In the genomic region with DNA sequence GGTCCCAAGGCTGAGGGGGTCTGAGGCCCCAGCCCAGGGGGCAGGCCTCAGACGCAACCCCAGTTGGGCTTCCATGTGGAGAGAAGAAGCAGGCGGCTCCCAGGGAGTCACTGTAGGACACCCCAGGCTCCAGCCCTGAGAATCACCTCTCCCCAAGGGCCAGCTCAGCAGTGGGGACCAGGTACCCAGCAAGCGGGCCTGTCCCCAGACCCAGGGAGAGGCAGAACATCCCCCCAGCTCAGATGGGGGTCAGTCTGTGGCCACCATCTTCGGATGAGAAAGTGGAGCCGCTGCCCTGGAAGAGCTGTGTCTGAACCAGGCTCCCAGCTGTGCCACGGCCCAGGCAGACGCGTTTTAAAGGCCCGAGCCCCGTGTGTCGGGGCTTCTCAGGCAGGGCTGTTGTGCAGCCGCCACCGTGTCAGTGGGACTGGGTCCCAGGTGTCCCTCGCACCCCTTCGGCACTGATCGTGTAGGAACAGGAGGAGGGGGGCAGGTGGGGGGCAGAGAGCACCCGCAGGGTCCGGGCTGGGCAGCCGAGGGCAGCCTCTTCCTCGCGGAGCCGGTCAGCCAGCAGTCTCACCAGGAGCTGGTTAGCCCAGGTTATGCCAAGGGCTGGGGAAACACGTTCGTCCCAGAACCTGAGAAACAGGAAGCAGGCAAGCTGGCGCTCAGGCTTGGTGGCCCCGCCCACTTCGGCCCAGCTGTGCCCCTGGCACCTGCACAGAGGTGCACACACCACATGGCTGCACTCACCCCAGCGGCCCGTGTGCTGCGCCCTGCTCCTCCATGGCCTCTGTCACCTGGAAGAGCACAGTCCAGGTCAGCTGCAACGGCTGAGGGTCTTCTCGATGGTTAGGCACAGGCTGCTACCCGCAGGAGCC, we compare ENCODE assay signal across 9 cellular contexts. TPM values are rescaled to one million over a fixed set of nuclear protein-coding genes. Genes with fewer than 3 reads are reported as not detected.
DNase-seq lines count a peak whose midpoint lies in the region; ATAC-seq and TF ChIP-seq lines count a peak whose summit lies in the region.
"Had no signal": no experiment of that assay in that cellular context is flagged by ENCODE, and none has a peak within 500 bp of the region (broad histone marks: within the 10 kb centered on the region; RNA-seq: fewer than 3 reads in every experiment).

No MANE protein-coding gene starts in this region.

- no peak for TF ChIP-seq CTCF in RWPE2 (IDR thresholded peaks at IDR 0.05; ENCODE audit: poor library complexity, severe bottlenecking)

- no peaks in the 10 kb centered on the region for H3K27me3 ChIP-seq in RWPE2 (ENCODE audit: insufficient read depth, poor library complexity, severe bottlenecking)
- H3K27me3 ChIP-seq in right cardiac atrium (ENCODE audit: control insufficient read depth, insufficient read depth): no peaks in the 10 kb centered on the region

- ATAC-seq in RWPE2 (ENCODE audit: low read depth): peak; percentile 36
- no peak for ATAC-seq in right cardiac atrium

- intact Hi-C loops in right cardiac atrium (cut with DNase I): loop anchor here in 1 of 4 donors (10.0 kb wide), 1 partner anchor 124 kb away; no protein-coding TSS in a partner anchor

- H3K27ac ChIP-seq in RWPE2 (ENCODE audit: poor library complexity, severe bottlenecking): peak overlapping the region; percentile 10
- H3K27ac ChIP-seq in right cardiac atrium (ENCODE audit: low read length): no peak overlapping the region
- peak overlapping the region; percentile 50 for H3K27ac ChIP-seq in substantia nigra (ENCODE audit: low read depth, low read length, poor library complexity, severe bottlenecking)

- H3K36me3 ChIP-seq in RWPE2 (ENCODE audit: low read depth): peaks cover 84% of the 10 kb centered on the region

- no peak overlapping the region for H3K4me3 ChIP-seq in RWPE2 (ENCODE audit: severe bottlenecking)
- no peak overlapping the region for H3K4me3 ChIP-seq in right cardiac atrium (ENCODE audit: low read length)

- H3K9me3 ChIP-seq in RWPE2 (ENCODE audit: severe bottlenecking): no peaks in the 10 kb centered on the region
- H3K9me3 ChIP-seq in right cardiac atrium (ENCODE audit: control insufficient read depth, low read length): no peaks in the 10 kb centered on the region

- DNase-seq in NCI-H2029 (lab: John Stamatoyannopoulos, UW): peak; percentile 44
- no peak for DNase-seq in NCI-H2029 treated with DMSO at 0.1 percent for 48 hours (lab: John Stamatoyannopoulos, UW)
- peak; percentile 83 for DNase-seq in RWPE2 (ENCODE audit: low spot score)
- peak in 2 of 3 donors; percentile 54 to 59 for DNase-seq in right cardiac atrium
- peak in 1 of 49 donors; percentile 58 for DNase-seq in substantia nigra (lab: John Stamatoyannopoulos, UW)
- DNase-seq in epidermal melanocyte (ENCODE audit: insufficient read length, low spot score): no peak
- DNase-seq in activated CD4-positive, CD25-positive, alpha-beta regulatory T cell (lab: John Stamatoyannopoulos, UW): no peak
- DNase-seq in SKM-1 treated with dmso at 0.1 percent for 144 hours (lab: John Stamatoyannopoulos, UW; ENCODE audit: unreplicated experiment): no peak
- DNase-seq: MV-4-11 had no signal

- H3K4me1 ChIP-seq in RWPE2 (ENCODE audit: insufficient read depth, poor library complexity, severe bottlenecking) (peaks cover 3% of the 10 kb centered on the region), right cardiac atrium (ENCODE audit: control insufficient read depth, insufficient read depth, low read length) (peaks cover 8% of the 10 kb centered on the region)

- WGBS in right cardiac atrium: 87% methylated on average over 33 of the region's 33 CpGs

RNA-seq across cellular contexts. Expression of gene XRCC3, which starts 16.6 kb away (rescaled TPM):
- total RNA-seq in right cardiac atrium: 1 to 10 TPM; 2.1 to 5.6 (median 2.4) TPM
- 2.2 TPM for polyA plus RNA-seq in right cardiac atrium

RNA-seq across cellular contexts. Expression of gene ZFYVE21, which starts 17.0 kb away (rescaled TPM):
- 10 to 100 TPM; 42.0 to 61.0 (median 52.4) TPM for total RNA-seq in right cardiac atrium
- 66.8 TPM for polyA plus RNA-seq in right cardiac atrium

Comparison
In these comparisons a context has a peak if more than half of its experiments do, and no peak if none do; other contexts are left out.
1. DNase-seq: peak in NCI-H2029 (single experiment), RWPE2 (single experiment) and right cardiac atrium (2 of 3); none in NCI-H2029 treated with DMSO at 0.1 percent for 48 hours (single experiment), epidermal melanocyte (single experiment), activated CD4-positive, CD25-positive, alpha-beta regulatory T cell (0 of 4) and SKM-1 treated with dmso at 0.1 percent for 144 hours (single experiment).